ENCODE assay signal across 29 cellular contexts in the genomic region with DNA sequence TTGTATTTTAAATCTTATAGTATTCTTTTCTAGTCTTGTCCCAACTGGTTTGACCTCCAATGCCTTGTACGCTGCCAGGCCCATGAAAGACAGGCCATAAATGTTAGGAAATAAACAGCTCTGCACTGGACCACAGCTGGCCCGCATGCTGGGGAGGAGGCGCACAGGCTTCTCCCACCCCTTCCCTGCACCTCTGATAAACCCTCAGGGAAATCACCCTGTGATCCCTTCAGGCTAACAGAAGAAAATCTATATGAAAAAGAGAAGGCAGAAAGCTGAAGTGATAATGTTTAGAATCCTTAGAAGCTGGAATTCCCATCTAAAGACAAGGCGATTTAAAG. TPM values are rescaled to one million over a fixed set of nuclear protein-coding genes. Genes with fewer than 3 reads are reported as not detected.
DNase-seq lines count a peak whose midpoint lies in the region; ATAC-seq, FAIRE-seq and TF ChIP-seq lines count a peak whose summit lies in the region.
"Had no signal": no experiment of that assay in that cellular context is flagged by ENCODE, and none has a peak within 500 bp of the region (broad histone marks: within the 10 kb centered on the region; RNA-seq: fewer than 3 reads in every experiment).

No MANE protein-coding gene starts in this region.

- intact Hi-C loops in K562 (cut with micrococcal nuclease), result no loop called here
- intact Hi-C loops in activated CD4-positive, alpha-beta memory T cell treated with anti-CD3 and anti-CD28 coated beads for 36 hours (cut with micrococcal nuclease), result no loop called here

- peak overlapping the region; percentile 48 for H2AFZ ChIP-seq in K562 (ENCODE audit: low read depth, low read length)

- H3K36me3 ChIP-seq in HUES48 (ENCODE audit: control insufficient read depth, insufficient read depth, low read length) (no peaks in the 10 kb centered on the region), K562 (ENCODE audit: control insufficient read depth, insufficient read depth, low read length) (no peaks in the 10 kb centered on the region), mesodermal cell (ENCODE audit: control insufficient read depth, insufficient read depth, low read length) (no peaks in the 10 kb centered on the region)
- H3K36me3 ChIP-seq: ascending aorta, BLaER1, gastrocnemius medialis, upper lobe of left lung had no signal

- ATAC-seq in K562 (peak; percentile 78), HG03457 (IDR thresholded peaks at IDR 0.05; ENCODE audit: unreplicated experiment) (no peak)
- ATAC-seq: left colon; naive thymus-derived CD4-positive, alpha-beta T cell; Panc1 had no signal

- H3K4me3 ChIP-seq in HUES48 (ENCODE audit: low read depth, low read length) (no peak overlapping the region), K562 (no peak overlapping the region), mesodermal cell (ENCODE audit: extremely low read depth, insufficient read depth, low read length, poor library complexity, severe bottlenecking) (no peak overlapping the region)
- H3K4me3 ChIP-seq: ascending aorta, BLaER1, gastrocnemius medialis, upper lobe of left lung had no signal

- no peaks in the 10 kb centered on the region for H3K27me3 Mint-ChIP-seq in activated CD4-positive, alpha-beta memory T cell treated with anti-CD3 and anti-CD28 coated beads for 36 hours
- H3K27me3 Mint-ChIP-seq: activated naive CD8-positive, alpha-beta T cell had no signal

- BruUV-seq in K562 (replicated peaks; lab: Mats Ljungman, UMichigan), result no TSS peak

- H3K4me1 Mint-ChIP-seq in activated CD4-positive, alpha-beta memory T cell treated with anti-CD3 and anti-CD28 coated beads for 36 hours (ENCODE audit: low read depth), result peaks cover 7% of the 10 kb centered on the region

- DNase-seq in ELF-1 (ENCODE audit: low read depth, low spot score), result peak; percentile 50
- DNase-seq in K562 (ENCODE audit: extremely low read depth in 1 of 4, low spot score in 3 of 4), result peak in 2 of 4 experiments; percentile 50 to 71
- DNase-seq in activated CD4-positive, alpha-beta memory T cell treated with anti-CD3 and anti-CD28 coated beads for 36 hours, result no peak
- DNase-seq in amniotic stem cell (lab: John Stamatoyannopoulos, UW), result no peak
- no peak for DNase-seq in amygdala (lab: John Stamatoyannopoulos, UW)
- DNase-seq: activated CD4-positive, alpha-beta T cell treated with anti-CD3 and anti-CD28 coated beads, Interleukin-2, amount 50 U/mL, for 48 hours; activated CD4-positive, CD25-positive, alpha-beta regulatory T cell; central memory CD4-positive, alpha-beta T cell; gastrocnemius medialis; hypothalamus; Karpas-422; left colon; midbrain; naive thymus-derived CD4-positive, alpha-beta T cell; NCI-H1694; NCI-H2171 treated with DMSO at 0.1 percent for 48 hours; NCI-H524 treated with DMSO at 0.1 percent for 48 hours; SHP77 treated with DMSO at 0.1 percent for 48 hours had no signal

- H3K9me3 Mint-ChIP-seq in activated CD4-positive, alpha-beta memory T cell treated with anti-CD3 and anti-CD28 coated beads for 36 hours, result no peaks in the 10 kb centered on the region
- H3K9me3 Mint-ChIP-seq: immature natural killer cell had no signal

- H3K9me3 ChIP-seq in HUES48 (ENCODE audit: control insufficient read depth, insufficient read depth, low read length), result no peaks in the 10 kb centered on the region
- H3K9me3 ChIP-seq in K562 (replicated peaks; ENCODE audit: control insufficient read depth, insufficient read depth, low read depth, low read length), result no peaks in the 10 kb centered on the region
- H3K9me3 ChIP-seq in mesodermal cell (ENCODE audit: control insufficient read depth, low read length), result no peaks in the 10 kb centered on the region
- H3K9me3 ChIP-seq: ascending aorta, BLaER1, gastrocnemius medialis, upper lobe of left lung had no signal

- POLR2A ChIA-PET in K562 (lab: Yijun Ruan, JAX), result interaction anchor here (1.3 to 2.5 kb wide), 4 partner anchors 10 to 61 kb away, joined by 3 to 19 read pairs (median 4); a partner anchor contains a TSS
- POLR2A ChIA-PET in activated CD4-positive, alpha-beta memory T cell treated with anti-CD3 and anti-CD28 coated beads for 36 hours (lab: Charles Lee), result no interaction called here

- H3K4me3 Mint-ChIP-seq in activated CD4-positive, alpha-beta memory T cell treated with anti-CD3 and anti-CD28 coated beads for 36 hours, result no peak overlapping the region
- H3K4me3 Mint-ChIP-seq: activated naive CD8-positive, alpha-beta T cell; immature natural killer cell; naive thymus-derived CD4-positive, alpha-beta T cell had no signal

- peaks cover 23% of the 10 kb centered on the region for H3K4me1 ChIP-seq in HUES48 (ENCODE audit: control insufficient read depth, insufficient read depth, low read length)
- peaks cover 3 to 52% of the 10 kb centered on the region in 2 experiments; a peak in 4 of 5 replicates for H3K4me1 ChIP-seq in K562 (replicated peaks in 1 of 2; ENCODE audit: control insufficient read depth in 2 of 2, insufficient read depth in 2 of 2, low read length in 2 of 2)
- H3K4me1 ChIP-seq in mesodermal cell (ENCODE audit: control insufficient read depth, insufficient read depth, low read length, poor library complexity, severe bottlenecking), result peaks cover 5% of the 10 kb centered on the region
- H3K4me1 ChIP-seq: ascending aorta had no signal

- peak overlapping the region; percentile 42 for H3K27ac ChIP-seq in HUES48 (ENCODE audit: low read depth, low read length)
- H3K27ac ChIP-seq in K562 (ENCODE audit: extremely low read depth, low read depth, low read length), result peak overlapping the region; percentile 51; the same call in 1 of the 3 replicates
- peak overlapping the region; percentile 46 for H3K27ac ChIP-seq in mesodermal cell (ENCODE audit: low read depth, low read length, severe bottlenecking)
- H3K27ac ChIP-seq: ascending aorta, BLaER1, upper lobe of left lung had no signal

- WGBS in K562 (ENCODE audit: insufficient coverage, low coverage, missing lambda C conversion rate), result 5% methylated on average over 4 of the region's 4 CpGs
- 71 to 100% methylated on average over 1 to 2 of the region's 4 CpGs for WGBS in mesodermal cell (ENCODE audit: insufficient coverage in 2 of 2), 2 experiments

- no peak; the same call in 1 of the 2 replicates for TF ChIP-seq EP300 in K562 (IDR thresholded peaks at IDR 0.05; ENCODE audit: low read length)

- peak overlapping the region; percentile 25 for H3K4me2 ChIP-seq in K562 (ENCODE audit: insufficient read depth, low read length)
- H3K4me2 ChIP-seq: BLaER1 had no signal

- FAIRE-seq in K562 (lab: Jason Lieb, UNC), result no peak
- FAIRE-seq: H54 had no signal

- TF ChIP-seq RAD21 in K562 (CRISPR knock-in tag; conservative IDR thresholded peaks at IDR 0.05 in 1 of 2, IDR thresholded peaks at IDR 0.05 in 1 of 2), result no peak

- H4K20me1 ChIP-seq in K562 (replicated peaks; ENCODE audit: control insufficient read depth, insufficient read depth, low read length), result no peaks in the 10 kb centered on the region
- H4K20me1 ChIP-seq: BLaER1 had no signal

- H3K9ac ChIP-seq in HUES48 (ENCODE audit: low read depth, low read length), result no peak overlapping the region
- no peak overlapping the region; a peak in 1 of 4 replicates for H3K9ac ChIP-seq in K562 (ENCODE audit: insufficient read depth in 1 of 2, low read depth in 2 of 2, low read length in 2 of 2)
- H3K9ac ChIP-seq: BLaER1 had no signal

- H3K79me2 ChIP-seq in K562 (ENCODE audit: control insufficient read depth, insufficient read depth, low read length), result 0 out of 3 replicates have a peak, but pooled peaks cover 5% of the 10 kb centered on the region

- H3K27ac Mint-ChIP-seq in activated CD4-positive, alpha-beta memory T cell treated with anti-CD3 and anti-CD28 coated beads for 36 hours, result no peak overlapping the region
- H3K27ac Mint-ChIP-seq: activated naive CD8-positive, alpha-beta T cell; naive thymus-derived CD4-positive, alpha-beta T cell had no signal

- no peaks in the 10 kb centered on the region for H3K27me3 ChIP-seq in HUES48 (ENCODE audit: control insufficient read depth, insufficient read depth, low read length)
- no peaks in the 10 kb centered on the region for H3K27me3 ChIP-seq in K562 (ENCODE audit: control insufficient read depth in 2 of 2, insufficient read depth in 2 of 2, low read length in 2 of 2)
- H3K27me3 ChIP-seq: ascending aorta, BLaER1, gastrocnemius medialis, upper lobe of left lung had no signal

- no peaks in the 10 kb centered on the region for H3K9me1 ChIP-seq in K562 (ENCODE audit: control insufficient read depth, insufficient read depth, low read length)

- no peaks in the 10 kb centered on the region for H3K36me3 Mint-ChIP-seq in activated CD4-positive, alpha-beta memory T cell treated with anti-CD3 and anti-CD28 coated beads for 36 hours
- H3K36me3 Mint-ChIP-seq: activated naive CD8-positive, alpha-beta T cell had no signal

- TF ChIP-seq POLR2A in K562 (conservative IDR thresholded peaks at IDR 0.05), result no peak

- CTCF ChIA-PET in K562 (lab: Yijun Ruan, JAX; ENCODE audit: low intra/inter-chr PET ratio), result no interaction called here
- CTCF ChIA-PET in activated CD4-positive, alpha-beta memory T cell treated with anti-CD3 and anti-CD28 coated beads for 36 hours (lab: Charles Lee), result no interaction called here

- in situ Hi-C loops in K562 (cut with MboI), result loop anchor here (10.0 kb wide), 1 partner anchor 1891 kb away; no protein-coding TSS in a partner anchor

- no peak for TF ChIP-seq CTCF in K562 (IDR thresholded peaks at IDR 0.05 in 2 of 3, conservative IDR thresholded peaks at IDR 0.05 in 1 of 3; ENCODE audit: insufficient read depth in 2 of 3, low read depth in 1 of 3, low read length in 3 of 3)

RNA-seq across cellular contexts. Expression of a gene that starts 41.5 kb away (rescaled TPM):
- total RNA-seq in K562 (2011; cell fraction: chromatin; rRNA removed; ENCODE audit: low replicate concordance), result 26.9 and 36.6 TPM in 2 replicates
- total RNA-seq in K562 (2011; cell fraction: nucleolus; rRNA removed), result 22.2 TPM in 2 replicates
- total RNA-seq in K562 (2011; cell fraction: nucleoplasm; rRNA removed), result 33.3 and 42.1 TPM in 2 replicates
- total RNA-seq in K562 (2014; rRNA removed) (18.8 and 19.1 TPM in 2 replicates), K562 (2014; rRNA removed; fragmentation: Illumina TruSeq; extraction: Trizol) (19.2 and 23.0 TPM in 2 replicates), K562 (2015; rRNA removed; fragmentation: Illumina TruSeq; extraction: Trizol) (11.3 and 11.6 TPM in 2 replicates), K562 (2021) (23.2 and 29.1 TPM in 2 replicates)
- polyA plus RNA-seq in K562 (2011; rRNA removed) (7.4 and 9.3 TPM in 2 replicates), K562 (2014; fragmentation: Illumina TruSeq; extraction: Trizol) (29.3 and 32.1 TPM in 2 replicates), K562 (2014; fragmentation: Nextera tagmentation; extraction: Ambion mirVana) (10 to 100 TPM; 12.1 to 22.4 TPM), K562 (2014; rRNA removed) (15.8 and 18.5 TPM in 2 replicates)
- polyA plus RNA-seq in K562 (2011; cell fraction: cytosol; rRNA removed), result 8.1 and 8.2 TPM in 2 replicates
- 36.5 and 59.0 TPM in 2 replicates for polyA plus RNA-seq in K562 (2011; cell fraction: nucleus; rRNA removed)
- polyA plus RNA-seq in K562 (2012), result 16.0 and 73.3 TPM in 2 replicates
- 9.9 and 12.4 TPM in 2 replicates for polyA minus RNA-seq in K562 (2011; rRNA and poly(A)+ RNA removed)
- polyA minus RNA-seq in K562 (2011; cell fraction: cytosol; rRNA and poly(A)+ RNA removed), result 8.8 and 9.0 TPM in 2 replicates
- 21.8 and 22.5 TPM in 2 replicates for polyA minus RNA-seq in K562 (2011; cell fraction: nucleus; rRNA and poly(A)+ RNA removed)
- polyA plus RNA-seq in mesodermal cell (2013, experiment 1 of 2), result 5.8 TPM
- polyA plus RNA-seq in mesodermal cell (2013, experiment 2 of 2), result 4.7 TPM
- 1 to 10 TPM; 2.3 to 2.5 TPM for total RNA-seq in activated CD4-positive, alpha-beta memory T cell treated with anti-CD3 and anti-CD28 coated beads for 36 hours
- total RNA-seq: dermis blood vessel endothelial cell had no signal

RNA-seq across cellular contexts. Expression of a gene that starts 55.5 kb away (rescaled TPM):
- total RNA-seq in K562 (2011; cell fraction: chromatin; rRNA removed; ENCODE audit: low replicate concordance), result 40.1 and 121 TPM in 2 replicates
- total RNA-seq in K562 (2011; cell fraction: nucleolus; rRNA removed), result 27.5 and 40.1 TPM in 2 replicates
- total RNA-seq in K562 (2011; cell fraction: nucleoplasm; rRNA removed), result 71.9 and 122 TPM in 2 replicates
- total RNA-seq in K562 (2014; rRNA removed), result 82.8 and 83.9 TPM in 2 replicates
- total RNA-seq in K562 (2014; rRNA removed; fragmentation: Illumina TruSeq; extraction: Trizol), result 121 and 146 TPM in 2 replicates
- 83.2 and 92.8 TPM in 2 replicates for total RNA-seq in K562 (2015; rRNA removed; fragmentation: Illumina TruSeq; extraction: Trizol)
- 81.9 and 86.4 TPM in 2 replicates for total RNA-seq in K562 (2021)
- 97.1 and 108 TPM in 2 replicates for polyA plus RNA-seq in K562 (2011; rRNA removed)
- 28.9 and 65.9 TPM in 2 replicates for polyA plus RNA-seq in K562 (2011; cell fraction: cytosol; rRNA removed)
- polyA plus RNA-seq in K562 (2011; cell fraction: nucleus; rRNA removed), result 65.9 and 104 TPM in 2 replicates
- 56.9 and 143 TPM in 2 replicates for polyA plus RNA-seq in K562 (2012)
- polyA plus RNA-seq in K562 (2014; fragmentation: Illumina TruSeq; extraction: Trizol), result 106 and 118 TPM in 2 replicates
- 10 to 100 TPM; 25.6 to 36.1 TPM for polyA plus RNA-seq in K562 (2014; fragmentation: Nextera tagmentation; extraction: Ambion mirVana)
- 91.3 and 104 TPM in 2 replicates for polyA plus RNA-seq in K562 (2014; rRNA removed)
- 87.9 and 108 TPM in 2 replicates for polyA minus RNA-seq in K562 (2011; rRNA and poly(A)+ RNA removed)
- polyA minus RNA-seq in K562 (2011; cell fraction: cytosol; rRNA and poly(A)+ RNA removed), result 43.4 and 50.1 TPM in 2 replicates
- 69.7 and 127 TPM in 2 replicates for polyA minus RNA-seq in K562 (2011; cell fraction: nucleus; rRNA and poly(A)+ RNA removed)
- polyA plus RNA-seq in mesodermal cell (2013, experiment 1 of 2), result 44.9 TPM
- 57.5 TPM for polyA plus RNA-seq in mesodermal cell (2013, experiment 2 of 2)
- total RNA-seq in activated CD4-positive, alpha-beta memory T cell treated with anti-CD3 and anti-CD28 coated beads for 36 hours, result 10 to 100 TPM; 44.1 to 44.3 TPM
